Comparison of ENCODE assay signal across 8 cellular contexts in genomic region chr3:49295489-49296058, GRCh38. TPM values are rescaled to one million over a fixed set of nuclear protein-coding genes. Genes with fewer than 3 reads are reported as not detected.
DNase-seq lines count a peak whose midpoint lies in the region; ATAC-seq and TF ChIP-seq lines count a peak whose summit lies in the region.

No MANE protein-coding gene starts in this region.

- DNase-seq in activated CD8-positive, alpha-beta memory T cell treated with anti-CD3 and anti-CD28 coated beads, Interleukin-2, amount 50 U/mL, for 4 hours, result peak; percentile 19
- no peak for DNase-seq in activated CD8-positive, alpha-beta memory T cell treated with anti-CD3 and anti-CD28 coated beads, Interleukin-2, amount 50 U/mL, for 48 hours
- peak; percentile 17 for DNase-seq in OCI-M1 (lab: John Stamatoyannopoulos, UW)
- peak; percentile 45 for DNase-seq in astrocyte of the spinal cord (ENCODE audit: low read depth, low spot score)
- DNase-seq in left lung, result no peak
- peak in 1 of 2 donors; percentile 86 for DNase-seq in upper lobe of left lung
- DNase-seq in hypothalamus (lab: John Stamatoyannopoulos, UW), result no peak

- TF ChIP-seq EP300 in upper lobe of left lung (IDR thresholded peaks at IDR 0.05), result no peak

- H3K4me1 ChIP-seq in left lung (peaks cover 3 to 23% of the 10 kb centered on the region in 2 donors), upper lobe of left lung (peaks cover 9 to 26% (median 20%) of the 10 kb centered on the region in 4 donors)

- WGBS in upper lobe of left lung, 2 donors, result 58 to 73% methylated on average over 11 of the region's 11 CpGs

- H3K27me3 ChIP-seq in left lung (no peaks in the 10 kb centered on the region), upper lobe of left lung (no peaks in the 10 kb centered on the region)

- in situ Hi-C loops in astrocyte of the spinal cord (cut with HindIII; ENCODE audit: low sequenced_read_pairs), result no loop called here

- no peaks in the 10 kb centered on the region for H3K9me3 ChIP-seq in left lung
- H3K9me3 ChIP-seq in upper lobe of left lung, result no peaks in the 10 kb centered on the region

- peaks cover 0 to 100% of the 10 kb centered on the region in 2 donors for H3K36me3 ChIP-seq in left lung
- peaks cover 26 to 100% (median 85%) of the 10 kb centered on the region in 4 donors for H3K36me3 ChIP-seq in upper lobe of left lung

- peak; percentile 54 for ATAC-seq in left lung
- peak in 1 of 2 donors; percentile 67 for ATAC-seq in upper lobe of left lung (ENCODE audit: low FRiP score in 2 of 2)
- ATAC-seq in GM21717 (IDR thresholded peaks at IDR 0.05; ENCODE audit: unreplicated experiment), result no peak

- TF ChIP-seq CTCF in astrocyte of the spinal cord (IDR thresholded peaks at IDR 0.05; ENCODE audit: low read depth, low read length) (peak; percentile 63), left lung (IDR thresholded peaks at IDR 0.05) (peak; percentile 50 to 61), upper lobe of left lung (IDR thresholded peaks at IDR 0.05) (peak; percentile 40 to 60 (median 58))

- H3K4me3 ChIP-seq in astrocyte of the spinal cord (ENCODE audit: low read depth, low read length) (no peak overlapping the region), left lung (no peak overlapping the region), upper lobe of left lung (no peak overlapping the region)

- intact Hi-C loops in left lung (cut with DNase I), result loop anchor here in 1 of 2 donors (10.0 kb wide), 2 partner anchors 121 to 149 kb away; partner anchors contain the start of gene KLHDC8B

- H3K27ac ChIP-seq in left lung, result no peak overlapping the region
- peak overlapping the region in 2 of 4 donors; percentile 4 to 68 for H3K27ac ChIP-seq in upper lobe of left lung

- TF ChIP-seq POLR2A in upper lobe of left lung (IDR thresholded peaks at IDR 0.05), result no peak

RNA-seq across cellular contexts. Expression of gene C3orf62, which starts 18.5 kb away (rescaled TPM):
- total RNA-seq in left lung (1 to 10 TPM; 4.2 to 9.8 TPM), upper lobe of left lung (10 to 100 TPM in 1 of 6 donors, 1 to 10 TPM in 5; 4.2 to 15.7 (median 7.1) TPM)

RNA-seq across cellular contexts. Expression of gene USP4, which starts 44.3 kb away (rescaled TPM):
- total RNA-seq in left lung (10 to 100 TPM; 57.7 to 72.9 TPM), upper lobe of left lung (100 to 1,000 TPM in 2 of 6 donors, 10 to 100 TPM in 4; 28.1 to 190 (median 66.9) TPM)

Comparison
In these comparisons a context has a peak if more than half of its experiments do, and no peak if none do; other contexts are left out.
1. DNase-seq: peak in activated CD8-positive, alpha-beta memory T cell treated with anti-CD3 and anti-CD28 coated beads, Interleukin-2, amount 50 U/mL, for 4 hours (single experiment), OCI-M1 (single experiment) and astrocyte of the spinal cord (single experiment); none in activated CD8-positive, alpha-beta memory T cell treated with anti-CD3 and anti-CD28 coated beads, Interleukin-2, amount 50 U/mL, for 48 hours (single experiment), left lung (0 of 2) and hypothalamus (0 of 51).
2. Peak in every context shown above with its lines, with median percentiles within 50 percentile points of each other: CTCF ChIP-seq.